In genomic region chr4:142248946-142249345, GRCh38 we compare ENCODE assay signal across 19 cellular contexts.
DNase-seq lines count a peak whose midpoint lies in the region; ATAC-seq lines count a peak whose summit lies in the region.
"Had no signal": no experiment of that assay in that cellular context is flagged by ENCODE, and none has a peak within 500 bp of the region (broad histone marks: within the 10 kb centered on the region; RNA-seq: fewer than 3 reads in every experiment).

No MANE protein-coding gene starts in this region.

- peak overlapping the region; percentile 34 for H3K27ac Mint-ChIP-seq in activated T-cell treated with anti-CD3 and anti-CD28 coated beads, Interleukin-2, amount 50 U/mL, for 72 hours
- H3K27ac Mint-ChIP-seq: brain; stimulated activated memory B cell treated with anti-CD40 and anti-IgM and Interleukin-4, amounts not matched to agents 10 μg/mL and 1 μg/mL and 100 μg/mL, for 72 hours had no signal

- H3K4me3 Mint-ChIP-seq in activated T-cell treated with anti-CD3 and anti-CD28 coated beads, Interleukin-2, amount 50 U/mL, for 72 hours, result no peak overlapping the region
- H3K4me3 Mint-ChIP-seq in activated T-cell treated with anti-CD3 and anti-CD28 coated beads, Interleukin-2, amount 50 U/mL, for 4 hours, result no peak overlapping the region
- H3K4me3 Mint-ChIP-seq: brain; stimulated activated memory B cell treated with anti-CD40 and anti-IgM and Interleukin-4, amounts not matched to agents 10 μg/mL and 1 μg/mL and 100 μg/mL, for 72 hours; T-helper 2 cell treated with Interferon-gamma antibody and Interleukin-4, amounts not matched to agents 5 μg/mL and 100 μg/mL, for 36 hours had no signal

- H3K4me1 Mint-ChIP-seq in activated T-cell treated with anti-CD3 and anti-CD28 coated beads, Interleukin-2, amount 50 U/mL, for 72 hours (ENCODE audit: low read depth), result no peaks in the 10 kb centered on the region
- peaks cover 14% of the 10 kb centered on the region for H3K4me1 Mint-ChIP-seq in activated T-cell treated with anti-CD3 and anti-CD28 coated beads, Interleukin-2, amount 50 U/mL, for 4 hours (ENCODE audit: low read depth)
- H3K4me1 Mint-ChIP-seq: brain; stimulated activated memory B cell treated with anti-CD40 and anti-IgM and Interleukin-4, amounts not matched to agents 10 μg/mL and 1 μg/mL and 100 μg/mL, for 72 hours had no signal

- peaks cover 0 to 3% of the 10 kb centered on the region in 2 donors for H3K9me3 Mint-ChIP-seq in activated T-cell treated with anti-CD3 and anti-CD28 coated beads, Interleukin-2, amount 50 U/mL, for 72 hours
- H3K9me3 Mint-ChIP-seq in activated T-cell treated with anti-CD3 and anti-CD28 coated beads, Interleukin-2, amount 50 U/mL, for 4 hours, result peaks cover 8% of the 10 kb centered on the region

- H3K36me3 Mint-ChIP-seq in activated T-cell treated with anti-CD3 and anti-CD28 coated beads, Interleukin-2, amount 50 U/mL, for 72 hours (ENCODE audit: insufficient read depth in 2 of 2), result peaks cover 14 to 26% of the 10 kb centered on the region in 2 donors
- H3K36me3 Mint-ChIP-seq in activated T-cell treated with anti-CD3 and anti-CD28 coated beads, Interleukin-2, amount 50 U/mL, for 4 hours (ENCODE audit: insufficient read depth), result peaks cover 40% of the 10 kb centered on the region
- H3K36me3 Mint-ChIP-seq: stimulated activated memory B cell treated with anti-CD40 and anti-IgM and Interleukin-4, amounts not matched to agents 10 μg/mL and 1 μg/mL and 100 μg/mL, for 72 hours had no signal

- no peak for ATAC-seq in activated T-cell treated with anti-CD3 and anti-CD28 coated beads, Interleukin-2, amount 50 U/mL, for 72 hours (replicated peaks in 1 of 2)
- no peak for ATAC-seq in activated T-cell treated with anti-CD3 and anti-CD28 coated beads, Interleukin-2, amount 50 U/mL, for 4 hours
- ATAC-seq: GM12878; stimulated activated memory B cell treated with anti-CD40 and anti-IgM and Interleukin-4, amounts not matched to agents 10 μg/mL and 1 μg/mL and 100 μg/mL, for 72 hours had no signal

- DNase-seq in activated T-cell treated with anti-CD3 and anti-CD28 coated beads, Interleukin-2, amount 50 U/mL, for 72 hours, result no peak
- DNase-seq in activated T-cell treated with anti-CD3 and anti-CD28 coated beads, Interleukin-2, amount 50 U/mL, for 4 hours, result no peak
- peak; percentile 63 for DNase-seq in amniotic epithelial cell (ENCODE audit: low read depth)
- peak; percentile 66 for DNase-seq in fibroblast of peridontal ligament (ENCODE audit: extremely low read depth)
- DNase-seq in stromal cell of bone marrow (ENCODE audit: low read depth), result peak; percentile 25
- no peak for DNase-seq in stimulated activated CD8-positive, alpha-beta memory T cell treated with anti-CD3 and anti-CD28 coated beads, Interleukin-4, amount 100 ng/mL, for 48 hours
- DNase-seq in SHP77 treated with DMSO at 0.1 percent for 48 hours (lab: John Stamatoyannopoulos, UW), result no peak
- no peak for DNase-seq in GM19240 (ENCODE audit: insufficient read length, low spot score)
- DNase-seq: activated CD4-positive, CD25-positive, alpha-beta regulatory T cell treated with anti-CD3 and anti-CD28 coated beads, Interleukin-2, amount 50 U/mL, for 72 hours; activated effector memory CD4-positive, alpha-beta T cell treated with anti-CD3 and anti-CD28 coated beads, Interleukin-2, amount 50 U/mL, for 16 hours; left ventricle myocardium inferior; NCI-H187 treated with DMSO at 0.1 percent for 48 hours; NCI-H510A; SHP77; upper lobe of left lung had no signal

- H3K27me3 Mint-ChIP-seq in activated T-cell treated with anti-CD3 and anti-CD28 coated beads, Interleukin-2, amount 50 U/mL, for 72 hours (ENCODE audit: low read depth), result no peaks in the 10 kb centered on the region
- no peaks in the 10 kb centered on the region for H3K27me3 Mint-ChIP-seq in activated T-cell treated with anti-CD3 and anti-CD28 coated beads, Interleukin-2, amount 50 U/mL, for 4 hours (ENCODE audit: low read depth)
- H3K27me3 Mint-ChIP-seq: brain; stimulated activated memory B cell treated with anti-CD40 and anti-IgM and Interleukin-4, amounts not matched to agents 10 μg/mL and 1 μg/mL and 100 μg/mL, for 72 hours had no signal

Comparison
In these comparisons a context has a peak if more than half of its experiments do, and no peak if none do; other contexts are left out.
1. DNase-seq: peak in amniotic epithelial cell (single experiment), fibroblast of peridontal ligament (single experiment) and stromal cell of bone marrow (single experiment); none in activated T-cell treated with anti-CD3 and anti-CD28 coated beads, Interleukin-2, amount 50 U/mL, for 72 hours (0 of 2), activated T-cell treated with anti-CD3 and anti-CD28 coated beads, Interleukin-2, amount 50 U/mL, for 4 hours (single experiment), stimulated activated CD8-positive, alpha-beta memory T cell treated with anti-CD3 and anti-CD28 coated beads, Interleukin-4, amount 100 ng/mL, for 48 hours (single experiment), SHP77 treated with DMSO at 0.1 percent for 48 hours (single experiment) and GM19240 (single experiment).